Comparison of ENCODE assay signal across 32 cellular contexts in genomic region chr2:9156483-9156882, GRCh38.
"Had no signal": no experiment of that assay in that cellular context is flagged by ENCODE, and none has a peak within 500 bp of the region (broad histone marks: within the 10 kb centered on the region; RNA-seq: fewer than 3 reads in every experiment).

No MANE protein-coding gene starts in this region.

- H3K9me3 ChIP-seq: Peyer's patch had no signal

- H3K27ac ChIP-seq: brain microvascular endothelial cell, Peyer's patch, VCaP had no signal

- H3K27me3 ChIP-seq: brain microvascular endothelial cell, Peyer's patch had no signal

- H3K4me1 ChIP-seq: Peyer's patch had no signal

- ATAC-seq: activated CD8-positive, alpha-beta memory T cell treated with anti-CD3 and anti-CD28 coated beads, Interleukin-2, amount 10 ng/mL, durations not matched to agents 7 days and 5 days; activated naive CD8-positive, alpha-beta T cell treated with anti-CD3 and anti-CD28 coated beads, Interleukin-2, amount 50 U/mL, for 24 hours; PC-3 had no signal

- H3K4me3 ChIP-seq: Peyer's patch had no signal

- H3K36me3 ChIP-seq: brain microvascular endothelial cell, Peyer's patch had no signal

- DNase-seq: activated CD4-positive, alpha-beta memory T cell treated with anti-CD3 and anti-CD28 coated beads, Interleukin-2, amount 10 ng/mL, durations not matched to agents 7 days and 5 days; activated CD4-positive, alpha-beta T cell treated with anti-CD3 and anti-CD28 coated beads for 1 hour; activated CD4-positive, alpha-beta T cell treated with anti-CD3 and anti-CD28 coated beads for 48 hours; activated CD4-positive, CD25-positive, alpha-beta regulatory T cell; activated CD8-positive, alpha-beta memory T cell treated with anti-CD3 and anti-CD28 coated beads for 24 hours; activated CD8-positive, alpha-beta memory T cell treated with anti-CD3 and anti-CD28 coated beads, Interleukin-2, amount 10 ng/mL, durations not matched to agents 7 days and 5 days; activated CD8-positive, alpha-beta memory T cell treated with anti-CD3 and anti-CD28 coated beads, Interleukin-2, amount 50 U/mL, for 48 hours; activated effector memory CD4-positive, alpha-beta T cell treated with Interleukin-2 at 50 U/mL for 16 hours; activated naive CD4-positive, alpha-beta T cell treated with anti-CD3 and anti-CD28 coated beads, Interleukin-2, amount 10 ng/mL, durations not matched to agents 7 days and 5 days; activated naive CD8-positive, alpha-beta T cell treated with anti-CD3 and anti-CD28 coated beads, Interleukin-2, amount 50 U/mL, for 24 hours; activated T-cell treated with anti-CD3 and anti-CD28 coated beads, Interleukin-2, amount 50 U/mL, for 48 hours; anterior cingulate cortex; brain microvascular endothelial cell; central memory CD4-positive, alpha-beta T cell; Karpas-422; NCI-H1105; NCI-H1436; NCI-H1694; NCI-H1930; NCI-H2081 treated with DMSO at 0.1 percent for 48 hours; NCI-H345; NCI-H526; NCI-H748 treated with DMSO at 0.1 percent for 48 hours; NK-92 treated with Interleukin-12 subunit alpha and Interleukin-12 subunit beta, amount 100 ng/mL, for 24 hours; PC-3; Peyer's patch; RPMI8226; SW 1271; T-helper 1 cell; T-helper 2 cell; T-helper 9 cell had no signal
